Comparison of ENCODE assay signal across 19 cellular contexts in the genomic region with DNA sequence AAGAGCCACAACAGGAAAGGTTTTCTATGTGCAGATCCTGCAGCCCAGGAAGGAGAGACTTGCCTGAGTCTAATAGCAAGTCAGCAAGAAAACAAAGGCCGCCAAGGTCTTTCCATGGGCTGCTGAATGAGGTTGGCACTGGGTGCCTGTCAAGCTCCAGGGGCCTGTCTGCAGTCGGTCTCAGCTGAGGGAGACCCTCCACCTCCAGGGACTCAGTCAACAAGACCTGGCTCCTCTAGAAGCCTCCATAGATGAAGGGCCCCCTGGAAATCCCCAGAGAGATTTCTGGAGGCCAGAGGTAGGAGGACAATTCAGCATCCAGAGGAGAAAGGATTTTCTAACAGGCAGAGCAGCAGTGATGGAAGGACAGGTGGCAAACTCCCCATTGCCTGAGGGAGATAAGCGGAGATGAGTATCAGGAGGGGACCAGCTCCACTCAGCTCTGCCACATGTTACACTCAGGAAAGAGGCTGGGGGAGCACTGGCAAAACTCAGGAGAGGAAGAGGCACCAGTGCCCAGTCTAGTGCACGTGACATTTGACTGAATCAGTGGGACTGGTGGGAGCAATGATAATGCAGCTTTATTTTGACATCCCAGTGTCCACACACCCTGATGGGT. TPM values are rescaled to one million over a fixed set of nuclear protein-coding genes. Genes with fewer than 3 reads are reported as not detected.
A peak's percentile ranks its signal among the peaks of the same experiment; 100 is the strongest.
DNase-seq lines count a peak whose midpoint lies in the region; ATAC-seq and TF ChIP-seq lines count a peak whose summit lies in the region.
"Had no signal": no experiment of that assay in that cellular context is flagged by ENCODE, and none has a peak within 500 bp of the region (broad histone marks: within the 10 kb centered on the region; RNA-seq: fewer than 3 reads in every experiment).

No MANE protein-coding gene starts in this region.

- H3K36me3 ChIP-seq in A673 (ENCODE audit: insufficient read depth, low read length, poor library complexity, severe bottlenecking) = no peaks in the 10 kb centered on the region
- H3K36me3 ChIP-seq in esophagus muscularis mucosa = no peaks in the 10 kb centered on the region
- no peaks in the 10 kb centered on the region for H3K36me3 ChIP-seq in gastroesophageal sphincter
- H3K36me3 ChIP-seq: HAP-1 had no signal

- no TSS peak for BruUV-seq in A673 (replicated peaks; lab: Mats Ljungman, UMichigan)

- peak overlapping the region; percentile 67 for H3K27ac ChIP-seq in A673 (ENCODE audit: low read depth, low read length, poor library complexity, severe bottlenecking)
- H3K27ac ChIP-seq in esophagus muscularis mucosa (replicated peaks in 1 of 4) = no peak overlapping the region
- no peak overlapping the region for H3K27ac ChIP-seq in gastroesophageal sphincter

- H3K27me3 Mint-ChIP-seq in stimulated activated naive B cell treated with anti-CD40 and anti-IgM and Interleukin-4, amounts not matched to agents 10 μg/mL and 1 μg/mL and 100 μg/mL, for 72 hours = peaks cover 0 to 5% of the 10 kb centered on the region in 2 donors
- H3K27me3 Mint-ChIP-seq: B cell had no signal

- CTCF ChIA-PET in A673 (lab: Charles Lee) = interaction anchor here (0.5 to 1.9 kb wide), 3 partner anchors 12 to 112 kb away, joined by 3 to 16 read pairs (median 12); no protein-coding TSS in a partner anchor

- TF ChIP-seq EP300 in esophagus muscularis mucosa (IDR thresholded peaks at IDR 0.05) (no peak), gastroesophageal sphincter (IDR thresholded peaks at IDR 0.05) (no peak)

- TF ChIP-seq CTCF in A673 (conservative IDR thresholded peaks at IDR 0.05; ENCODE audit: low read depth, low read length) (no peak), esophagus muscularis mucosa (IDR thresholded peaks at IDR 0.05) (no peak), gastroesophageal sphincter (IDR thresholded peaks at IDR 0.05) (no peak)

- H3K4me1 ChIP-seq in A673 (ENCODE audit: insufficient read depth, low read length, poor library complexity, severe bottlenecking) (peaks cover 26% of the 10 kb centered on the region), esophagus muscularis mucosa (no peaks in the 10 kb centered on the region), gastroesophageal sphincter (no peaks in the 10 kb centered on the region)
- H3K4me1 ChIP-seq: HAP-1 had no signal

- DNase-seq in NCI-H1417 (lab: John Stamatoyannopoulos, UW) (peak in 2 of 3 experiments; percentile 19 to 58), NCI-H1417 treated with DMSO at 0.1 percent for 48 hours (lab: John Stamatoyannopoulos, UW) (no peak), A673 (ENCODE audit: low spot score) (no peak), NCI-H345 (lab: John Stamatoyannopoulos, UW) (peak; percentile 52), esophagus muscularis mucosa (ENCODE audit: extremely low spot score) (peak; percentile 83), glomerular visceral epithelial cell (ENCODE audit: extremely low spot score) (no peak)
- no peak for DNase-seq in stimulated activated naive B cell treated with anti-CD40 and anti-IgM and Interleukin-4, amounts not matched to agents 10 μg/mL and 1 μg/mL and 100 μg/mL, for 72 hours
- DNase-seq: 8988T, DMS 273 treated with DMSO at 0.1 percent for 48 hours, DND-41, MM.1S, NCI-H1105, NCI-H2029, NCI-H774, RPMI8226, SHP77 treated with DMSO at 0.1 percent for 48 hours had no signal

- intact Hi-C loops in A673 (cut with micrococcal nuclease; ENCODE audit: unreplicated experiment) = no loop called here
- intact Hi-C loops in esophagus muscularis mucosa (cut with DNase I) = no loop called here

- no peak overlapping the region for H3K27ac Mint-ChIP-seq in stimulated activated naive B cell treated with anti-CD40 and anti-IgM and Interleukin-4, amounts not matched to agents 10 μg/mL and 1 μg/mL and 100 μg/mL, for 72 hours
- H3K27ac Mint-ChIP-seq: B cell had no signal

- no peaks in the 10 kb centered on the region for H3K9me3 ChIP-seq in A673 (ENCODE audit: low read depth, low read length, poor library complexity, severe bottlenecking)
- H3K9me3 ChIP-seq in esophagus muscularis mucosa = no peaks in the 10 kb centered on the region
- peaks cover 0 to under 1% (median 0%) of the 10 kb centered on the region in 3 donors for H3K9me3 ChIP-seq in gastroesophageal sphincter
- H3K9me3 ChIP-seq: HAP-1 had no signal

- peaks cover 0 to 3% of the 10 kb centered on the region in 2 donors for H3K9me3 Mint-ChIP-seq in stimulated activated naive B cell treated with anti-CD40 and anti-IgM and Interleukin-4, amounts not matched to agents 10 μg/mL and 1 μg/mL and 100 μg/mL, for 72 hours

- TF ChIP-seq POLR2A in esophagus muscularis mucosa (IDR thresholded peaks at IDR 0.05; ENCODE audit: low read depth) (no peak), gastroesophageal sphincter (IDR thresholded peaks at IDR 0.05) (no peak)

- peaks cover 7 to 9% of the 10 kb centered on the region in 2 donors for H3K36me3 Mint-ChIP-seq in stimulated activated naive B cell treated with anti-CD40 and anti-IgM and Interleukin-4, amounts not matched to agents 10 μg/mL and 1 μg/mL and 100 μg/mL, for 72 hours

- H3K27me3 ChIP-seq in A673 (replicated peaks; ENCODE audit: insufficient read depth, low read depth, low read length, poor library complexity) = no peaks in the 10 kb centered on the region
- peaks cover 0 to 23% (median 0%) of the 10 kb centered on the region in 4 donors for H3K27me3 ChIP-seq in esophagus muscularis mucosa
- H3K27me3 ChIP-seq in gastroesophageal sphincter = peaks cover 37% of the 10 kb centered on the region

- POLR2A ChIA-PET in A673 (lab: Charles Lee; ENCODE audit: low non-redundant PET) = no interaction called here

- H3K4me3 ChIP-seq in A673 (ENCODE audit: low read depth, low read length, poor library complexity, severe bottlenecking) (no peak overlapping the region), esophagus muscularis mucosa (no peak overlapping the region), gastroesophageal sphincter (no peak overlapping the region)
- H3K4me3 ChIP-seq: HAP-1 had no signal

- ATAC-seq in stimulated activated naive B cell treated with anti-CD40 and anti-IgM and Interleukin-4, amounts not matched to agents 10 μg/mL and 1 μg/mL and 100 μg/mL, for 72 hours (replicated peaks) = no peak
- ATAC-seq in gastroesophageal sphincter = no peak

- WGBS in esophagus muscularis mucosa = 68% methylated on average over 4 of the region's 4 CpGs
- WGBS in gastroesophageal sphincter (ENCODE audit: low coverage in 1 of 2), 2 donors = 0 to 62% methylated on average over 1 to 3 of the region's 4 CpGs

- H3K4me1 Mint-ChIP-seq in stimulated activated naive B cell treated with anti-CD40 and anti-IgM and Interleukin-4, amounts not matched to agents 10 μg/mL and 1 μg/mL and 100 μg/mL, for 72 hours = peaks cover 4 to 7% of the 10 kb centered on the region in 2 donors

- no peak overlapping the region for H3K4me3 Mint-ChIP-seq in stimulated activated naive B cell treated with anti-CD40 and anti-IgM and Interleukin-4, amounts not matched to agents 10 μg/mL and 1 μg/mL and 100 μg/mL, for 72 hours
- H3K4me3 Mint-ChIP-seq: B cell had no signal

RNA-seq across cellular contexts. Expression of a gene that starts 33.5 kb away (rescaled TPM):
- total RNA-seq in A673 (2021) (264 and 270 TPM in 2 replicates), esophagus muscularis mucosa (10 to 100 TPM; 84.3 to 99.2 (median 89.8) TPM), gastroesophageal sphincter (100 to 1,000 TPM in 1 of 4 donors, 10 to 100 TPM in 3; 78.6 to 116 (median 86.8) TPM)

RNA-seq across cellular contexts. Expression of a gene that starts 40.3 kb away (rescaled TPM):
- total RNA-seq in A673 (2021) (148 and 158 TPM in 2 replicates), esophagus muscularis mucosa (10 to 100 TPM; 33.6 to 62.4 (median 43.6) TPM), gastroesophageal sphincter (10 to 100 TPM; 48.8 to 64.1 (median 53.5) TPM)

Comparison
In these comparisons a context has a peak if more than half of its experiments do, and no peak if none do; other contexts are left out.
1. DNase-seq: peak in NCI-H1417 (2 of 3), NCI-H345 (single experiment) and esophagus muscularis mucosa (single experiment); none in NCI-H1417 treated with DMSO at 0.1 percent for 48 hours (single experiment), A673 (single experiment), stimulated activated naive B cell treated with anti-CD40 and anti-IgM and Interleukin-4, amounts not matched to agents 10 μg/mL and 1 μg/mL and 100 μg/mL, for 72 hours (single experiment) and glomerular visceral epithelial cell (single experiment).